ENCODE assay signal across 8 cellular contexts in the genomic region with DNA sequence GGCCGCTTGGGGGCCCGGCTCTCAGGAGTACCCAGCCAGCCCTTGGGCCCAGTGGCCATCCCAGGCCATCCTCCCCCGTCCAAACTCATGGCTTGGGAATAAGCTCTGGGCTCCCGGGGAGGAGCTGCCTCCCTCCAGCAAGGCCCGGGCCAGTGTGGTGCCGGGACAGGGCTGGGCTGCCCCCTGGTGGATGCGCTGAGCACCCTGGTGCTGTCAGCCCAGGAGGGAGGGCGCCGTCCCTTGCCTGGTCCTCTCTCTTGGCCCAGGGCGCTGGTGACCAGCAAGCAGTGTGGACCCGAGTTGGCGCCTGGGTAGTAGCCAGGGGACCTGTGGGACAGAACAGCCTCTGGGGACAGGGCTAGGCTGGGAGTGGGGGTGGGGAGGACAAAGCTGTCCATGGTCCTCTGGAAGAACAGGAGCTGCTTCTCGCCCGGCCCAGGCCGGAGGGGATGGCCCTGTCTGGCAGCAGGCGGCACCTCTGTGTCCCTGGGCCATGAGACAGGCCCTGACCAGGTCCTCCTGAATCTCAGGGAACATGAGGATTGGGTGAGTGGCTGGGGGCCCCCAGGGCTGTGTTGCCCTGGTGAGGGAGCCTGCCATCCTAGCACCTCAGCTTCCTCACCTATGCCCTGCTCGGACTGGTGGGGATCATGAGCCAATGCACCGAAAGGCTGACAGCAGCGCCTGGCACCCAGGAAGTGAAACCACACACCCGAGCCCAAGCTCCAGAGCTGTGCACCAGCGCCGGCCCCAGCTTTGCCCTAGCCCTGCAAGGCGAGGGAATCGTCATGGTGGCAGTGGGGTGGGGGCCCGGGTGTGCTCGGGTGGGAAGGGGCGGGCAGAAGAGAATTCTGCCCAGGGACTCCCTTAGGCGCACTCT. TPM values are rescaled to one million over a fixed set of nuclear protein-coding genes. Genes with fewer than 3 reads are reported as not detected.
DNase-seq lines count a peak whose midpoint lies in the region; ATAC-seq and TF ChIP-seq lines count a peak whose summit lies in the region.

No MANE protein-coding gene starts in this region.

- DNase-seq in COLO668 (lab: John Stamatoyannopoulos, UW; ENCODE audit: unreplicated experiment) (peak; percentile 73), HCEC 1CT (peak; percentile 59), RPMI8226 (peak; percentile 77), foreskin fibroblast (peak; percentile 72 to 93), osteoblast (ENCODE audit: insufficient read length, low spot score, missing footprints) (peak; percentile 100), thoracic aorta (ENCODE audit: low spot score) (peak; percentile 30)
- DNase-seq in activated T-helper 2 cell treated with anti-CD3 and anti-CD28 coated beads, Interferon-gamma antibody, Interleukin-2, Interleukin-4, amounts not matched to agents 10 μg/mL and 5 μg/mL and 100 μg/mL, durations not matched to agents 14 hours and 24 hours and 36 hours (ENCODE audit: low spot score) = peak; percentile 67

- no peaks in the 10 kb centered on the region for H3K27me3 Mint-ChIP-seq in activated T-helper 2 cell treated with anti-CD3 and anti-CD28 coated beads, Interferon-gamma antibody, Interleukin-2, Interleukin-4, amounts not matched to agents 10 μg/mL and 5 μg/mL and 100 μg/mL, durations not matched to agents 14 hours and 24 hours and 36 hours (ENCODE audit: low read depth)

- TF ChIP-seq CTCF in foreskin fibroblast (IDR thresholded peaks at IDR 0.05; ENCODE audit: low read depth, low read length) = peak; percentile 90
- peak; percentile 78 for TF ChIP-seq CTCF in osteoblast (IDR thresholded peaks at IDR 0.05; ENCODE audit: extremely low read depth, low read depth, low read length)
- TF ChIP-seq CTCF in thoracic aorta (IDR thresholded peaks at IDR 0.05) = peak; percentile 96

- no peak overlapping the region for H3K27ac Mint-ChIP-seq in activated T-helper 2 cell treated with anti-CD3 and anti-CD28 coated beads, Interferon-gamma antibody, Interleukin-2, Interleukin-4, amounts not matched to agents 10 μg/mL and 5 μg/mL and 100 μg/mL, durations not matched to agents 14 hours and 24 hours and 36 hours

- H3K4me1 ChIP-seq in osteoblast (ENCODE audit: insufficient read depth, low read length) (peaks cover 5% of the 10 kb centered on the region), thoracic aorta (ENCODE audit: control insufficient read depth in 1 of 2, low read depth in 2 of 2) (peaks cover 3 to 12% of the 10 kb centered on the region in 2 donors)

- no peak overlapping the region for H2AFZ ChIP-seq in osteoblast (ENCODE audit: low read length)

- intact Hi-C loops in activated T-helper 2 cell treated with anti-CD3 and anti-CD28 coated beads, Interferon-gamma antibody, Interleukin-2, Interleukin-4, amounts not matched to agents 10 μg/mL and 5 μg/mL and 100 μg/mL, durations not matched to agents 14 hours and 24 hours and 36 hours (cut with micrococcal nuclease) = loop anchor here (1.0 to 10.0 kb wide), 3 partner anchors 87 to 187 kb away; no protein-coding TSS in a partner anchor

- no peak overlapping the region for H3K4me3 ChIP-seq in foreskin fibroblast (ENCODE audit: low read depth in 1 of 2, low read length in 2 of 2)
- no peak overlapping the region for H3K4me3 ChIP-seq in osteoblast (ENCODE audit: insufficient read depth, low read length)
- H3K4me3 ChIP-seq in thoracic aorta = no peak overlapping the region

- no peaks in the 10 kb centered on the region for H3K27me3 ChIP-seq in osteoblast (ENCODE audit: insufficient read depth, low read length)
- no peaks in the 10 kb centered on the region for H3K27me3 ChIP-seq in thoracic aorta (replicated peaks; ENCODE audit: insufficient read depth)

- H3K4me2 ChIP-seq in osteoblast (ENCODE audit: insufficient read depth, low read length) = no peak overlapping the region

- ATAC-seq in thoracic aorta (ENCODE audit: insufficient number of reproducible peaks, low FRiP score, low read depth) (peak; percentile 65), HG03457 (IDR thresholded peaks at IDR 0.05; ENCODE audit: unreplicated experiment) (no peak)

- no peaks in the 10 kb centered on the region for H3K79me2 ChIP-seq in osteoblast (ENCODE audit: insufficient read depth, low read length)

- no peaks in the 10 kb centered on the region for H3K9me3 Mint-ChIP-seq in activated T-helper 2 cell treated with anti-CD3 and anti-CD28 coated beads, Interferon-gamma antibody, Interleukin-2, Interleukin-4, amounts not matched to agents 10 μg/mL and 5 μg/mL and 100 μg/mL, durations not matched to agents 14 hours and 24 hours and 36 hours

- H4K20me1 ChIP-seq in osteoblast (ENCODE audit: insufficient read depth, low read length) = no peaks in the 10 kb centered on the region

- H3K4me3 Mint-ChIP-seq in activated T-helper 2 cell treated with anti-CD3 and anti-CD28 coated beads, Interferon-gamma antibody, Interleukin-2, Interleukin-4, amounts not matched to agents 10 μg/mL and 5 μg/mL and 100 μg/mL, durations not matched to agents 14 hours and 24 hours and 36 hours (ENCODE audit: low read depth) = no peak overlapping the region

- H3K36me3 ChIP-seq in osteoblast (ENCODE audit: insufficient read depth, low read length) = no peaks in the 10 kb centered on the region
- H3K36me3 ChIP-seq in thoracic aorta = no peaks in the 10 kb centered on the region

- H3K4me1 Mint-ChIP-seq in activated T-helper 2 cell treated with anti-CD3 and anti-CD28 coated beads, Interferon-gamma antibody, Interleukin-2, Interleukin-4, amounts not matched to agents 10 μg/mL and 5 μg/mL and 100 μg/mL, durations not matched to agents 14 hours and 24 hours and 36 hours (ENCODE audit: low read depth) = no peaks in the 10 kb centered on the region

- H3K9me3 ChIP-seq in osteoblast (ENCODE audit: low read depth, low read length) (no peaks in the 10 kb centered on the region), thoracic aorta (no peaks in the 10 kb centered on the region)

- no peaks in the 10 kb centered on the region for H3K36me3 Mint-ChIP-seq in activated T-helper 2 cell treated with anti-CD3 and anti-CD28 coated beads, Interferon-gamma antibody, Interleukin-2, Interleukin-4, amounts not matched to agents 10 μg/mL and 5 μg/mL and 100 μg/mL, durations not matched to agents 14 hours and 24 hours and 36 hours (ENCODE audit: low read depth)

- H3K27ac ChIP-seq in osteoblast (ENCODE audit: low read depth, low read length) (no peak overlapping the region), thoracic aorta (peak overlapping the region in 1 of 2 donors; percentile 11)

RNA-seq across cellular contexts. Expression of a gene that starts 9.4 kb away (rescaled TPM):
- total RNA-seq in activated T-helper 2 cell treated with anti-CD3 and anti-CD28 coated beads, Interferon-gamma antibody, Interleukin-2, Interleukin-4, amounts not matched to agents 10 μg/mL and 5 μg/mL and 100 μg/mL, durations not matched to agents 14 hours and 24 hours and 36 hours = 7.5 and 8.0 TPM in 2 replicates
- total RNA-seq in osteoblast = 12.4 and 13.4 TPM in 2 replicates
- total RNA-seq in thoracic aorta = 10 to 100 TPM in 1 of 2 donors, 1 to 10 TPM in 1; 7.1 to 13.8 TPM

RNA-seq across cellular contexts. Expression of a gene that starts 9.7 kb away (rescaled TPM):
- total RNA-seq in activated T-helper 2 cell treated with anti-CD3 and anti-CD28 coated beads, Interferon-gamma antibody, Interleukin-2, Interleukin-4, amounts not matched to agents 10 μg/mL and 5 μg/mL and 100 μg/mL, durations not matched to agents 14 hours and 24 hours and 36 hours = 142 and 144 TPM in 2 replicates
- total RNA-seq in osteoblast = 77.8 and 95.2 TPM in 2 replicates
- 10 to 100 TPM; 68.6 to 76.3 TPM for total RNA-seq in thoracic aorta

RNA-seq across cellular contexts. Expression of a gene that starts 30.4 kb away (rescaled TPM):
- 17.6 and 18.2 TPM in 2 replicates for total RNA-seq in activated T-helper 2 cell treated with anti-CD3 and anti-CD28 coated beads, Interferon-gamma antibody, Interleukin-2, Interleukin-4, amounts not matched to agents 10 μg/mL and 5 μg/mL and 100 μg/mL, durations not matched to agents 14 hours and 24 hours and 36 hours
- total RNA-seq in osteoblast (33.9 and 34.7 TPM in 2 replicates), thoracic aorta (10 to 100 TPM; 12.1 to 27.9 TPM)

Comparison
In these comparisons a context has a peak if more than half of its experiments do, and no peak if none do; other contexts are left out.
1. DNase-seq: peak in every context shown above with its lines; median percentile 100 in osteoblast; 82 in foreskin fibroblast; 77 in RPMI8226; 73 in COLO668; 67 in activated T-helper 2 cell treated with anti-CD3 and anti-CD28 coated beads, Interferon-gamma antibody, Interleukin-2, Interleukin-4, amounts not matched to agents 10 μg/mL and 5 μg/mL and 100 μg/mL, durations not matched to agents 14 hours and 24 hours and 36 hours; 59 in HCEC 1CT; 30 in thoracic aorta.